In the genomic region with DNA sequence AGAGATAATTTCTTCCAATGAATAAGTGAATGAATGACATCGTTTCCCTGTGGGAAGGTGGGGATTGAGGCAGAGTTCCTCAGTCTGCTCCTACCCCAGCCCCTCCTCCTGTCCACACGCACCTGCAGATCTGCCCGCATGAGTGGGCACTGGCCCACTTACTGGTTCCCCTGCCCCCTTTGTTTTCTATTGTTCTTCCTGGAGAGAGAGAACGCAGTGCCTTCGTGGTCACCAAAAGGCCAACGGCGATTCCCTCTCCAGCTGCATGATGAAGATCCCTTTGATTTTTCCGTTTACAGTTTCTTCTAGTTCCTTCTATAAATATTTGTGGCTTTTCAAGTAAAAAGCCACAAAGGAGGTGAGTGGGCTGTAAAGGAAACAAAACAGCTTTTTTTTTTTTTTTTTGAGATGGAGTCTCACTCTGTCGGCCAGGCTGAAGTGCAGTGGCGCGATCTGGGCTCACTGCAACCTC, we compare ENCODE assay signal across 1 cellular context.
TF ChIP-seq lines count a peak whose summit lies in the region.

No MANE protein-coding gene starts in this region.

TF ChIP-seq in SK-N-SH treated with all-trans-retinoic acid at 6 μM for 48 hours, 23 proteins besides CTCF, POLR2A, EP300 and RAD21 (continued from another document):
- TF ChIP-seq ZNF8 (CRISPR knock-in tag; IDR thresholded peaks at IDR 0.05) (no peak), ISL1 (CRISPR knock-in tag; IDR thresholded peaks at IDR 0.05) (no peak), RARB (CRISPR knock-in tag; IDR thresholded peaks at IDR 0.05) (no peak), ARNTL (CRISPR knock-in tag; IDR thresholded peaks at IDR 0.05; ENCODE audit: borderline replicate concordance, low read depth) (no peak), PPARA (CRISPR knock-in tag; IDR thresholded peaks at IDR 0.05; ENCODE audit: borderline replicate concordance) (no peak), ZNF565 (CRISPR knock-in tag; conservative IDR thresholded peaks at IDR 0.05; ENCODE audit: low read depth) (no peak), TOX (CRISPR knock-in tag; IDR thresholded peaks at IDR 0.05; ENCODE audit: borderline replicate concordance) (no peak), ZNF70 (CRISPR knock-in tag; IDR thresholded peaks at IDR 0.05) (no peak), TCF4 (CRISPR knock-in tag; IDR thresholded peaks at IDR 0.05; ENCODE audit: borderline replicate concordance) (no peak), SNAI2 (CRISPR knock-in tag; IDR thresholded peaks at IDR 0.05) (no peak)
- TF ChIP-seq, protein P1, sequence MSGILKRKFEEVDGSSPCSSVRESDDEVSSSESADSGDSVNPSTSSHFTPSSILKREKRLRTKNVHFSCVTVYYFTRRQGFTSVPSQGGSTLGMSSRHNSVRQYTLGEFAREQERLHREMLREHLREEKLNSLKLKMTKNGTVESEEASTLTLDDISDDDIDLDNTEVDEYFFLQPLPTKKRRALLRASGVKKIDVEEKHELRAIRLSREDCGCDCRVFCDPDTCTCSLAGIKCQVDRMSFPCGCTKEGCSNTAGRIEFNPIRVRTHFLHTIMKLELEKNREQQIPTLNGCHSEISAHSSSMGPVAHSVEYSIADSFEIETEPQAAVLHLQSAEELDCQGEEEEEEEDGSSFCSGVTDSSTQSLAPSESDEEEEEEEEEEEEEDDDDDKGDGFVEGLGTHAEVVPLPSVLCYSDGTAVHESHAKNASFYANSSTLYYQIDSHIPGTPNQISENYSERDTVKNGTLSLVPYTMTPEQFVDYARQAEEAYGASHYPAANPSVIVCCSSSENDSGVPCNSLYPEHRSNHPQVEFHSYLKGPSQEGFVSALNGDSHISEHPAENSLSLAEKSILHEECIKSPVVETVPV (CRISPR knock-in tag; IDR thresholded peaks at IDR 0.05) = no peak
